Comparison of ENCODE assay signal across 8 cellular contexts in genomic region chr19:19202707-19203011, GRCh38. TPM values are rescaled to one million over a fixed set of nuclear protein-coding genes. Genes with fewer than 3 reads are reported as not detected.
A peak's percentile ranks its signal among the peaks of the same experiment; 100 is the strongest.
DNase-seq lines count a peak whose midpoint lies in the region; ATAC-seq, FAIRE-seq and TF ChIP-seq lines count a peak whose summit lies in the region.

No MANE protein-coding gene starts in this region.

- no peak for DNase-seq in GM12891 (ENCODE audit: insufficient read length, low spot score)
- no peak for DNase-seq in AG20443 (ENCODE audit: low spot score)
- no peak for DNase-seq in SK-N-DZ (ENCODE audit: low spot score)

- H3K36me3 ChIP-seq in KOPT-K1 (ENCODE audit: insufficient read depth, low read length), result peaks cover 39% of the 10 kb centered on the region
- peaks cover 13 to 23% of the 10 kb centered on the region in 2 donors for H3K36me3 ChIP-seq in duodenal mucosa (ENCODE audit: control insufficient read depth in 1 of 2, insufficient read depth in 2 of 2, low read length in 2 of 2)
- H3K36me3 ChIP-seq in neuron (ENCODE audit: insufficient read depth, low read length), result peaks cover 26% of the 10 kb centered on the region

- H3K27ac ChIP-seq in KOPT-K1 (ENCODE audit: low read depth, low read length, poor library complexity, severe bottlenecking), result peak overlapping the region; percentile 88
- H3K27ac ChIP-seq in duodenal mucosa (ENCODE audit: low read depth, low read length), result no peak overlapping the region

- ATAC-seq in HG03520 (IDR thresholded peaks at IDR 0.05; ENCODE audit: unreplicated experiment) (no peak), HG03159 (IDR thresholded peaks at IDR 0.05; ENCODE audit: unreplicated experiment) (no peak)

- FAIRE-seq in GM12891 (lab: Jason Lieb, UNC), result peak; percentile 61

- no peak overlapping the region for H2AFZ ChIP-seq in neuron (ENCODE audit: low read depth, low read length)

- H3K9ac ChIP-seq in duodenal mucosa (ENCODE audit: low read depth in 1 of 2, low read length in 2 of 2), result peak overlapping the region; percentile 82 to 85

- TF ChIP-seq POLR2A in GM12891 (IDR thresholded peaks at IDR 0.05; ENCODE audit: low read depth, low read length), result no peak

- H3K4me3 ChIP-seq in duodenal mucosa (ENCODE audit: low read depth in 1 of 2, low read length in 2 of 2), result peak overlapping the region; percentile 86 to 94
- peak overlapping the region; percentile 73 for H3K4me3 ChIP-seq in neuron (ENCODE audit: low read length)

- H3K27me3 ChIP-seq in duodenal mucosa (ENCODE audit: control insufficient read depth in 1 of 2, insufficient read depth in 2 of 2, low read length in 2 of 2), result no peaks in the 10 kb centered on the region
- H3K27me3 ChIP-seq in neuron (ENCODE audit: insufficient read depth, low read length), result no peaks in the 10 kb centered on the region

- H3K9me3 ChIP-seq in KOPT-K1 (ENCODE audit: insufficient read depth, low read length, poor library complexity, severe bottlenecking), result no peaks in the 10 kb centered on the region
- H3K9me3 ChIP-seq in duodenal mucosa (ENCODE audit: control insufficient read depth in 1 of 2, low read length in 2 of 2), result peaks cover 0 to under 1% of the 10 kb centered on the region in 2 donors
- no peaks in the 10 kb centered on the region for H3K9me3 ChIP-seq in neuron (ENCODE audit: low read length)

- H3K4me1 ChIP-seq in duodenal mucosa (ENCODE audit: control insufficient read depth in 1 of 2, insufficient read depth in 2 of 2, low read length in 2 of 2), result peaks cover 10 to 17% of the 10 kb centered on the region in 2 donors
- H3K4me1 ChIP-seq in neuron (ENCODE audit: insufficient read depth, low read length), result peaks cover 9% of the 10 kb centered on the region

TF ChIP-seq in GM12891, 5 proteins besides CTCF, POLR2A, EP300 and RAD21:
- no peak for TF ChIP-seq PAX5 (IDR thresholded peaks at IDR 0.05; ENCODE audit: insufficient read depth, low read length, severe bottlenecking)

RNA-seq across cellular contexts. Expression of gene NR2C2AP, which starts 0.6 kb away (rescaled TPM):
- polyA plus RNA-seq in GM12891 (2012; ENCODE audit: low read depth, missing spikeins), result 13.3 TPM
- 45.5 and 49.9 TPM in 2 replicates for polyA plus RNA-seq in SK-N-DZ (2014; cell fraction: cytosol; rRNA removed)
- 59.5 and 64.6 TPM in 2 replicates for polyA plus RNA-seq in SK-N-DZ (2014; cell fraction: nucleus; rRNA removed)

RNA-seq across cellular contexts. Expression of gene NCAN, which starts 9.1 kb away (rescaled TPM):
- 0.33 TPM for polyA plus RNA-seq in GM12891 (2012; ENCODE audit: low read depth, missing spikeins)
- 14.0 and 19.3 TPM in 2 replicates for polyA plus RNA-seq in SK-N-DZ (2014; cell fraction: cytosol; rRNA removed)
- 6.8 and 8.4 TPM in 2 replicates for polyA plus RNA-seq in SK-N-DZ (2014; cell fraction: nucleus; rRNA removed)

RNA-seq across cellular contexts. Expression of gene RFXANK, which starts 10.6 kb away (rescaled TPM):
- polyA plus RNA-seq in GM12891 (2012; ENCODE audit: low read depth, missing spikeins), result 119 TPM
- polyA plus RNA-seq in SK-N-DZ (2014; cell fraction: cytosol; rRNA removed), result 52.7 and 64.4 TPM in 2 replicates
- polyA plus RNA-seq in SK-N-DZ (2014; cell fraction: nucleus; rRNA removed), result 103 and 124 TPM in 2 replicates

RNA-seq across cellular contexts. Expression of gene BORCS8, which starts 10.7 kb away (rescaled TPM):
- 14.7 TPM for polyA plus RNA-seq in GM12891 (2012; ENCODE audit: low read depth, missing spikeins)
- 19.5 and 32.7 TPM in 2 replicates for polyA plus RNA-seq in SK-N-DZ (2014; cell fraction: cytosol; rRNA removed)
- polyA plus RNA-seq in SK-N-DZ (2014; cell fraction: nucleus; rRNA removed), result 22.7 and 25.5 TPM in 2 replicates

RNA-seq across cellular contexts. Expression of gene MEF2B, which starts 32.6 kb away (rescaled TPM):
- 64.8 TPM for polyA plus RNA-seq in GM12891 (2012; ENCODE audit: low read depth, missing spikeins)
- 0.30 TPM in 1 of 2 replicates, not detected in the other for polyA plus RNA-seq in SK-N-DZ (2014; cell fraction: cytosol; rRNA removed)
- polyA plus RNA-seq in SK-N-DZ (2014; cell fraction: nucleus; rRNA removed), result 0.18 TPM in 1 of 2 replicates, not detected in the other
